9 cellular contexts compared by ENCODE assay signal in genomic region chr11:250740-251299, GRCh38. TPM values are rescaled to one million over a fixed set of nuclear protein-coding genes. Genes with fewer than 3 reads are reported as not detected.
DNase-seq lines count a peak whose midpoint lies in the region; FAIRE-seq and TF ChIP-seq lines count a peak whose summit lies in the region.
"Had no signal": no experiment of that assay in that cellular context is flagged by ENCODE, and none has a peak within 500 bp of the region (broad histone marks: within the 10 kb centered on the region; RNA-seq: fewer than 3 reads in every experiment).

No MANE protein-coding gene starts in this region.

- H3K27ac ChIP-seq in endothelial cell of umbilical vein (ENCODE audit: insufficient read depth, low read depth, low read length), result no peak overlapping the region

- POLR2A ChIA-PET in endothelial cell of umbilical vein (lab: Charles Lee), result interaction anchor here (0.6 kb wide), 1 partner anchor 146 kb away, joined by 3 read pairs; no protein-coding TSS in a partner anchor

- FAIRE-seq in endothelial cell of umbilical vein (lab: Jason Lieb, UNC), result peak; percentile 54
- FAIRE-seq: colon had no signal

- DNase-seq in GM12864 (ENCODE audit: low read depth), result no peak
- DNase-seq in NCI-H2196 (lab: John Stamatoyannopoulos, UW; ENCODE audit: unreplicated experiment), result peak; percentile 38
- peak; percentile 89 for DNase-seq in activated CD8-positive, alpha-beta memory T cell treated with anti-CD3 and anti-CD28 coated beads for 24 hours
- peak; percentile 61 for DNase-seq in endothelial cell of umbilical vein (ENCODE audit: low read depth, low spot score)
- DNase-seq in superior temporal gyrus (ENCODE audit: extremely low spot score), result peak; percentile 54
- DNase-seq in NK-92 (lab: John Stamatoyannopoulos, UW; ENCODE audit: unreplicated experiment), result no peak
- DNase-seq in NCI-H1105 (lab: John Stamatoyannopoulos, UW), result no peak

- H3K36me3 Mint-ChIP-seq in nephron (ENCODE audit: low read depth), result peaks cover 69% of the 10 kb centered on the region

- dilution Hi-C loops in endothelial cell of umbilical vein (cut with MboI; ENCODE audit: extremely low pct_ligation_motif_present, low sequenced_read_pairs), result no loop called here

- H3K4me1 ChIP-seq in endothelial cell of umbilical vein (ENCODE audit: control insufficient read depth, extremely low read depth, insufficient read depth, low read length), result no peaks in the 10 kb centered on the region

- no peak overlapping the region for H3K9ac ChIP-seq in endothelial cell of umbilical vein (replicated peaks; ENCODE audit: extremely low read depth, insufficient read depth, low read length)

- intact Hi-C loops in endothelial cell of umbilical vein (cut with micrococcal nuclease), result loop anchor here (2.0 to 5.0 kb wide), 2 partner anchors 106 to 196 kb away; no protein-coding TSS in a partner anchor

- TF ChIP-seq CTCF in GM12864 (IDR thresholded peaks at IDR 0.05; ENCODE audit: low read depth, low read length, missing control alignments), result peak; percentile 77
- TF ChIP-seq CTCF in endothelial cell of umbilical vein (IDR thresholded peaks at IDR 0.05; ENCODE audit: extremely low read depth in 1 of 2, insufficient read depth in 1 of 2, low read depth in 1 of 2, low read length in 2 of 2), result peak; percentile 67 to 81
- peak; percentile 54 to 63 (median 54) for TF ChIP-seq CTCF in nephron (IDR thresholded peaks at IDR 0.05; ENCODE audit: unreplicated experiment in 3 of 3)

- H3K9me3 Mint-ChIP-seq in nephron, result no peaks in the 10 kb centered on the region

- no peaks in the 10 kb centered on the region for H3K79me2 ChIP-seq in endothelial cell of umbilical vein (ENCODE audit: control insufficient read depth, insufficient read depth, low read length)

- no peak for TF ChIP-seq POLR2A in endothelial cell of umbilical vein (IDR thresholded peaks at IDR 0.05; ENCODE audit: low read depth, low read length)

- H3K27me3 Mint-ChIP-seq in nephron (ENCODE audit: low read depth), result peaks cover 4% of the 10 kb centered on the region

- no peak overlapping the region for H3K4me3 Mint-ChIP-seq in nephron

- H3K9me3 ChIP-seq in endothelial cell of umbilical vein (replicated peaks; ENCODE audit: control insufficient read depth, insufficient read depth, low read length), result no peaks in the 10 kb centered on the region

- H3K36me3 ChIP-seq in endothelial cell of umbilical vein (ENCODE audit: control insufficient read depth in 2 of 2, extremely low read depth in 1 of 2, insufficient read depth in 2 of 2, low read length in 2 of 2), result peaks cover 20 to 46% of the 10 kb centered on the region in 2 experiments

- CTCF ChIA-PET in endothelial cell of umbilical vein (lab: Charles Lee), result interaction anchor here (0.6 to 5.0 kb wide), 30 partner anchors 11 to 200 kb away, joined by 3 to 71 read pairs (median 6); partner anchors contain the start of genes BET1L, NLRP6, PGGHG and PSMD13

- H3K4me2 ChIP-seq in endothelial cell of umbilical vein (ENCODE audit: insufficient read depth, low read length), result no peak overlapping the region

- no peaks in the 10 kb centered on the region for H3K9me1 ChIP-seq in endothelial cell of umbilical vein (replicated peaks; ENCODE audit: control insufficient read depth, extremely low read depth, insufficient read depth, low read length)

- H3K4me1 Mint-ChIP-seq in nephron, result no peaks in the 10 kb centered on the region

- H3K4me3 ChIP-seq in GM12864 (ENCODE audit: low read depth, low read length) (no peak overlapping the region), endothelial cell of umbilical vein (replicated peaks in 1 of 3; ENCODE audit: insufficient read depth in 1 of 3, low read depth in 1 of 3, low read length in 3 of 3) (no peak overlapping the region)

- H3K27ac Mint-ChIP-seq in nephron, result no peak overlapping the region

- no peak overlapping the region for H2AFZ ChIP-seq in endothelial cell of umbilical vein (ENCODE audit: low read depth, low read length)

- no peaks in the 10 kb centered on the region for H4K20me1 ChIP-seq in endothelial cell of umbilical vein (replicated peaks; ENCODE audit: control insufficient read depth, extremely low read depth, insufficient read depth, low read length)

- no TSS peak for BruUV-seq in endothelial cell of umbilical vein (replicated peaks; lab: Mats Ljungman, UMichigan)

- H3K27me3 ChIP-seq in endothelial cell of umbilical vein (ENCODE audit: control insufficient read depth in 2 of 2, insufficient read depth in 2 of 2, low read length in 2 of 2), result no peaks in the 10 kb centered on the region

TF ChIP-seq in endothelial cell of umbilical vein, 7 proteins besides CTCF, POLR2A, EP300 and RAD21:
- no peak for TF ChIP-seq FOS (IDR thresholded peaks at IDR 0.05; ENCODE audit: borderline replicate concordance, insufficient read depth, low read length)
- no peak for TF ChIP-seq POLR2AphosphoS5 (IDR thresholded peaks at IDR 0.05; ENCODE audit: insufficient read depth, low read depth, low read length)
- TF ChIP-seq EZH2 (IDR thresholded peaks at IDR 0.05; ENCODE audit: borderline replicate concordance, low read depth, low read length, severe bottlenecking), result no peak
- TF ChIP-seq GATA2 (IDR thresholded peaks at IDR 0.05; ENCODE audit: insufficient read depth, insufficient read length, low read depth, low read length), result no peak
- no peak for TF ChIP-seq JUN (IDR thresholded peaks at IDR 0.05; ENCODE audit: borderline replicate concordance, insufficient read depth, insufficient read length, low read depth)
- no peak for TF ChIP-seq MAX (IDR thresholded peaks at IDR 0.05; ENCODE audit: insufficient read depth, insufficient read length)
- no peak for TF ChIP-seq MYC (IDR thresholded peaks at IDR 0.05; ENCODE audit: low read depth, low read length)

RNA-seq across cellular contexts. Expression of gene PSMD13, which starts 14.0 kb away (rescaled TPM):
- total RNA-seq in endothelial cell of umbilical vein, result 168 and 179 TPM in 2 replicates
- polyA plus RNA-seq in endothelial cell of umbilical vein, result 175 and 214 TPM in 2 replicates
- 214 and 243 TPM in 2 replicates for polyA plus RNA-seq in endothelial cell of umbilical vein (2011; cell fraction: cytosol; rRNA removed)
- 168 and 195 TPM in 2 replicates for polyA plus RNA-seq in endothelial cell of umbilical vein (2011; cell fraction: nucleus; rRNA removed)
- 201 and 241 TPM in 2 replicates for polyA plus RNA-seq in endothelial cell of umbilical vein (2012)
- 91.9 and 105 TPM in 2 replicates for polyA minus RNA-seq in endothelial cell of umbilical vein
- 26.8 TPM for polyA minus RNA-seq in endothelial cell of umbilical vein (2011; cell fraction: cytosol; rRNA and poly(A)+ RNA removed)
- polyA minus RNA-seq in endothelial cell of umbilical vein (2011; cell fraction: nucleus; rRNA and poly(A)+ RNA removed), result 45.1 and 47.1 TPM in 2 replicates

RNA-seq across cellular contexts. Expression of gene SIRT3, which starts 14.7 kb away (rescaled TPM):
- 12.0 and 14.9 TPM in 2 replicates for total RNA-seq in endothelial cell of umbilical vein
- polyA plus RNA-seq in endothelial cell of umbilical vein, result 17.6 and 18.3 TPM in 2 replicates
- 12.5 and 14.5 TPM in 2 replicates for polyA plus RNA-seq in endothelial cell of umbilical vein (2011; cell fraction: cytosol; rRNA removed)
- 56.7 and 68.4 TPM in 2 replicates for polyA plus RNA-seq in endothelial cell of umbilical vein (2011; cell fraction: nucleus; rRNA removed)
- 16.1 and 17.1 TPM in 2 replicates for polyA plus RNA-seq in endothelial cell of umbilical vein (2012)
- 20.0 and 20.7 TPM in 2 replicates for polyA minus RNA-seq in endothelial cell of umbilical vein
- polyA minus RNA-seq in endothelial cell of umbilical vein (2011; cell fraction: cytosol; rRNA and poly(A)+ RNA removed), result 4.1 TPM
- 15.2 and 16.3 TPM in 2 replicates for polyA minus RNA-seq in endothelial cell of umbilical vein (2011; cell fraction: nucleus; rRNA and poly(A)+ RNA removed)

RNA-seq across cellular contexts. Expression of gene NLRP6, which starts 27.4 kb away (rescaled TPM):
- total RNA-seq in endothelial cell of umbilical vein, result not detected in 2 replicates
- polyA plus RNA-seq in endothelial cell of umbilical vein, result not detected in 2 replicates
- polyA plus RNA-seq in endothelial cell of umbilical vein (2011; cell fraction: cytosol; rRNA removed), result not detected in 2 replicates
- polyA plus RNA-seq in endothelial cell of umbilical vein (2011; cell fraction: nucleus; rRNA removed), result not detected in 2 replicates
- not detected in 2 replicates for polyA plus RNA-seq in endothelial cell of umbilical vein (2012)
- not detected in 2 replicates for polyA minus RNA-seq in endothelial cell of umbilical vein
- polyA minus RNA-seq in endothelial cell of umbilical vein (2011; cell fraction: cytosol; rRNA and poly(A)+ RNA removed), result not detected
- not detected in 2 replicates for polyA minus RNA-seq in endothelial cell of umbilical vein (2011; cell fraction: nucleus; rRNA and poly(A)+ RNA removed)

RNA-seq across cellular contexts. Expression of gene PGGHG, which starts 38.1 kb away (rescaled TPM):
- total RNA-seq in endothelial cell of umbilical vein, result 42.4 and 48.1 TPM in 2 replicates
- 31.6 and 37.9 TPM in 2 replicates for polyA plus RNA-seq in endothelial cell of umbilical vein
- polyA plus RNA-seq in endothelial cell of umbilical vein (2011; cell fraction: cytosol; rRNA removed), result 6.3 and 10.3 TPM in 2 replicates
- polyA plus RNA-seq in endothelial cell of umbilical vein (2011; cell fraction: nucleus; rRNA removed), result 302 and 379 TPM in 2 replicates
- 14.3 and 31.3 TPM in 2 replicates for polyA plus RNA-seq in endothelial cell of umbilical vein (2012)
- polyA minus RNA-seq in endothelial cell of umbilical vein, result 12.9 and 13.3 TPM in 2 replicates
- 0.61 TPM for polyA minus RNA-seq in endothelial cell of umbilical vein (2011; cell fraction: cytosol; rRNA and poly(A)+ RNA removed)
- polyA minus RNA-seq in endothelial cell of umbilical vein (2011; cell fraction: nucleus; rRNA and poly(A)+ RNA removed), result 19.8 and 36.7 TPM in 2 replicates

RNA-seq across cellular contexts. Expression of gene RIC8A, which starts 43.3 kb away (rescaled TPM):
- total RNA-seq in endothelial cell of umbilical vein, result 112 and 119 TPM in 2 replicates
- 143 and 165 TPM in 2 replicates for polyA plus RNA-seq in endothelial cell of umbilical vein
- 127 and 130 TPM in 2 replicates for polyA plus RNA-seq in endothelial cell of umbilical vein (2011; cell fraction: cytosol; rRNA removed)
- 223 and 270 TPM in 2 replicates for polyA plus RNA-seq in endothelial cell of umbilical vein (2011; cell fraction: nucleus; rRNA removed)
- 108 and 109 TPM in 2 replicates for polyA plus RNA-seq in endothelial cell of umbilical vein (2012)
- polyA minus RNA-seq in endothelial cell of umbilical vein, result 191 and 225 TPM in 2 replicates
- 53.6 TPM for polyA minus RNA-seq in endothelial cell of umbilical vein (2011; cell fraction: cytosol; rRNA and poly(A)+ RNA removed)
- 83.9 and 90.5 TPM in 2 replicates for polyA minus RNA-seq in endothelial cell of umbilical vein (2011; cell fraction: nucleus; rRNA and poly(A)+ RNA removed)

Comparison
In these comparisons a context has a peak if more than half of its experiments do, and no peak if none do; other contexts are left out.
1. DNase-seq: peak in NCI-H2196 (single experiment), activated CD8-positive, alpha-beta memory T cell treated with anti-CD3 and anti-CD28 coated beads for 24 hours (single experiment), endothelial cell of umbilical vein (single experiment) and superior temporal gyrus (single experiment); none in GM12864 (single experiment), NK-92 (single experiment) and NCI-H1105 (single experiment).
2. Peak in every context shown above with its lines, with median percentiles within 50 percentile points of each other: CTCF ChIP-seq.